Comparison of ENCODE assay signal across 14 cellular contexts in genomic region chr7:24917510-24918239, GRCh38.
DNase-seq lines count a peak whose midpoint lies in the region; ATAC-seq, FAIRE-seq and TF ChIP-seq lines count a peak whose summit lies in the region.
"Had no signal": no experiment of that assay in that cellular context is flagged by ENCODE, and none has a peak within 500 bp of the region (broad histone marks: within the 10 kb centered on the region; RNA-seq: fewer than 3 reads in every experiment).

No MANE protein-coding gene starts in this region.

- peaks cover 31% of the 10 kb centered on the region for H3K36me3 Mint-ChIP-seq in activated naive CD8-positive, alpha-beta T cell treated with anti-CD3 and anti-CD28 coated beads, Interleukin-2, amount 50 U/mL, for 24 hours (ENCODE audit: low read depth)
- H3K36me3 Mint-ChIP-seq in activated naive CD8-positive, alpha-beta T cell treated with anti-CD3 and anti-CD28 coated beads for 36 hours, result peaks cover 25% of the 10 kb centered on the region

- H3K9me3 Mint-ChIP-seq in activated naive CD8-positive, alpha-beta T cell treated with anti-CD3 and anti-CD28 coated beads, Interleukin-2, amount 50 U/mL, for 24 hours, result no peaks in the 10 kb centered on the region
- no peaks in the 10 kb centered on the region for H3K9me3 Mint-ChIP-seq in activated naive CD8-positive, alpha-beta T cell treated with anti-CD3 and anti-CD28 coated beads for 36 hours

- H3K27ac Mint-ChIP-seq in activated naive CD8-positive, alpha-beta T cell treated with anti-CD3 and anti-CD28 coated beads, Interleukin-2, amount 50 U/mL, for 24 hours, result peak overlapping the region; percentile 84
- no peak overlapping the region for H3K27ac Mint-ChIP-seq in activated naive CD8-positive, alpha-beta T cell treated with anti-CD3 and anti-CD28 coated beads for 36 hours

- intact Hi-C loops in body of pancreas (cut with DNase I) (no loop called here), uterus (cut with DNase I; ENCODE audit: low total_unique reads) (no loop called here), HepG2 (cut with micrococcal nuclease; ENCODE audit: unreplicated experiment) (no loop called here)

- no peaks in the 10 kb centered on the region for H4K20me1 ChIP-seq in HepG2 (ENCODE audit: insufficient read depth, low read length)

- no TSS peak for BruUV-seq in HepG2 (replicated peaks; lab: Mats Ljungman, UMichigan)

- H3K27me3 ChIP-seq in body of pancreas (no peaks in the 10 kb centered on the region), uterus (no peaks in the 10 kb centered on the region), HepG2 (ENCODE audit: control insufficient read depth in 1 of 2, insufficient read depth in 2 of 2, low read length in 2 of 2) (no peaks in the 10 kb centered on the region)
- H3K27me3 ChIP-seq: ascending aorta, upper lobe of right lung had no signal

- H3K27ac ChIP-seq in body of pancreas, result no peak overlapping the region
- no peak overlapping the region for H3K27ac ChIP-seq in uterus
- no peak overlapping the region for H3K27ac ChIP-seq in HepG2 (ENCODE audit: extremely low read length, insufficient read depth, low read length)
- H3K27ac ChIP-seq: ascending aorta, upper lobe of right lung had no signal

- peaks cover 80% of the 10 kb centered on the region for H3K4me1 Mint-ChIP-seq in activated naive CD8-positive, alpha-beta T cell treated with anti-CD3 and anti-CD28 coated beads, Interleukin-2, amount 50 U/mL, for 24 hours
- H3K4me1 Mint-ChIP-seq in activated naive CD8-positive, alpha-beta T cell treated with anti-CD3 and anti-CD28 coated beads for 36 hours, result peaks cover 85% of the 10 kb centered on the region

- no peak for FAIRE-seq in HepG2 (lab: Jason Lieb, UNC)
- FAIRE-seq: kidney had no signal

- no peak overlapping the region for H2AFZ ChIP-seq in HepG2 (ENCODE audit: low read length)

- no peak for TF ChIP-seq RAD21 in HepG2 (CRISPR knock-in tag; IDR thresholded peaks at IDR 0.05)

- peaks cover 31% of the 10 kb centered on the region for H3K4me1 ChIP-seq in body of pancreas
- no peaks in the 10 kb centered on the region for H3K4me1 ChIP-seq in uterus
- peaks cover 22% of the 10 kb centered on the region for H3K4me1 ChIP-seq in HepG2 (ENCODE audit: insufficient read depth, low read length)
- H3K4me1 ChIP-seq: ascending aorta had no signal

- TF ChIP-seq CTCF in body of pancreas (IDR thresholded peaks at IDR 0.05), result no peak
- TF ChIP-seq CTCF in uterus (IDR thresholded peaks at IDR 0.05), result no peak
- no peak for TF ChIP-seq CTCF in HepG2 (CRISPR knock-in tag; IDR thresholded peaks at IDR 0.05)

- POLR2A ChIA-PET in HepG2 (lab: Yijun Ruan, JAX), result no interaction called here

- ATAC-seq in activated naive CD8-positive, alpha-beta T cell treated with anti-CD3 and anti-CD28 coated beads, Interleukin-2, amount 50 U/mL, for 24 hours, result peak; percentile 67
- ATAC-seq in HG03066 (IDR thresholded peaks at IDR 0.05; ENCODE audit: low read depth, unreplicated experiment) (peak; percentile 52), body of pancreas (peak; percentile 21), HepG2 (no peak)
- ATAC-seq: upper lobe of right lung had no signal

- in situ Hi-C loops in HepG2 (cut with HindIII; ENCODE audit: extremely low pct_ligation_motif_present, low pct_unique_long_range_greater_than_20kb), result no loop called here

- no peaks in the 10 kb centered on the region for H3K27me3 Mint-ChIP-seq in activated naive CD8-positive, alpha-beta T cell treated with anti-CD3 and anti-CD28 coated beads, Interleukin-2, amount 50 U/mL, for 24 hours
- no peaks in the 10 kb centered on the region for H3K27me3 Mint-ChIP-seq in activated naive CD8-positive, alpha-beta T cell treated with anti-CD3 and anti-CD28 coated beads for 36 hours

- no peaks in the 10 kb centered on the region for H3K9me3 ChIP-seq in body of pancreas
- H3K9me3 ChIP-seq in uterus, result no peaks in the 10 kb centered on the region
- no peaks in the 10 kb centered on the region for H3K9me3 ChIP-seq in HepG2 (ENCODE audit: low read length)
- H3K9me3 ChIP-seq: ascending aorta, HAP-1, upper lobe of right lung had no signal

- CTCF ChIA-PET in HepG2 (lab: Yijun Ruan, JAX; ENCODE audit: low intra/inter-chr PET ratio, low total read pairs), result no interaction called here

- no peak for DNase-seq in activated naive CD8-positive, alpha-beta T cell treated with anti-CD3 and anti-CD28 coated beads, Interleukin-2, amount 50 U/mL, for 24 hours
- no peak for DNase-seq in activated naive CD8-positive, alpha-beta T cell treated with anti-CD3 and anti-CD28 coated beads for 36 hours
- no peak for DNase-seq in body of pancreas
- peak; percentile 57 for DNase-seq in stromal cell of bone marrow (ENCODE audit: low read depth)
- DNase-seq in uterus, result no peak
- no peak for DNase-seq in glomerular visceral epithelial cell (ENCODE audit: extremely low spot score)
- DNase-seq in HepG2 (ENCODE audit: low spot score), result no peak
- DNase-seq: kidney, NCI-H187, upper lobe of right lung had no signal

- H3K79me2 ChIP-seq in HepG2 (ENCODE audit: insufficient read depth, low read length), result peaks cover 76% of the 10 kb centered on the region

- no peak overlapping the region for H3K4me2 ChIP-seq in HepG2 (ENCODE audit: low read depth, low read length)
- H3K4me2 ChIP-seq: smooth muscle cell had no signal

- H3K4me3 Mint-ChIP-seq in activated naive CD8-positive, alpha-beta T cell treated with anti-CD3 and anti-CD28 coated beads, Interleukin-2, amount 50 U/mL, for 24 hours, result no peak overlapping the region
- no peak overlapping the region for H3K4me3 Mint-ChIP-seq in activated naive CD8-positive, alpha-beta T cell treated with anti-CD3 and anti-CD28 coated beads for 36 hours

- no peak overlapping the region for H3K4me3 ChIP-seq in body of pancreas
- H3K4me3 ChIP-seq in uterus, result no peak overlapping the region
- H3K4me3 ChIP-seq in HepG2 (replicated peaks in 1 of 3; ENCODE audit: insufficient read depth in 1 of 3, low read depth in 2 of 3, low read length in 3 of 3), result no peak overlapping the region
- H3K4me3 ChIP-seq: ascending aorta, HAP-1, smooth muscle cell, upper lobe of right lung had no signal

- H3K36me3 ChIP-seq in body of pancreas (replicated peaks in 1 of 2; ENCODE audit: insufficient read depth in 1 of 2, low read depth in 2 of 2) (no peaks in the 10 kb centered on the region), uterus (no peaks in the 10 kb centered on the region), HepG2 (replicated peaks in 1 of 2; ENCODE audit: control insufficient read depth in 1 of 2, insufficient read depth in 2 of 2, low read length in 2 of 2) (no peaks in the 10 kb centered on the region)
- H3K36me3 ChIP-seq: ascending aorta, HAP-1, upper lobe of right lung had no signal

- TF ChIP-seq EP300 in HepG2 (IDR thresholded peaks at IDR 0.05; ENCODE audit: low read depth in 2 of 2, low read length in 2 of 2) (no peak), HepG2 (CRISPR knock-in tag; IDR thresholded peaks at IDR 0.05; ENCODE audit: borderline replicate concordance) (no peak)

- TF ChIP-seq POLR2A in body of pancreas (IDR thresholded peaks at IDR 0.05), result no peak
- no peak for TF ChIP-seq POLR2A in uterus (IDR thresholded peaks at IDR 0.05)
- no peak for TF ChIP-seq POLR2A in HepG2 (IDR thresholded peaks at IDR 0.05; ENCODE audit: insufficient read depth in 1 of 2, low read depth in 2 of 2, low read length in 2 of 2)

- WGBS in body of pancreas, 2 donors, result 15 to 37% methylated on average over 3 of the region's 3 CpGs
- 100% methylated on average over 3 of the region's 3 CpGs for WGBS in HepG2 (ENCODE audit: low lambda C conversion rate)

- no peak overlapping the region for H3K9ac ChIP-seq in HepG2 (ENCODE audit: insufficient read depth, low read depth, low read length)

TF ChIP-seq in HepG2, 621 proteins besides CTCF, POLR2A, EP300 and RAD21 (continues in another document):
- TF ChIP-seq ZSCAN31 (CRISPR knock-in tag; IDR thresholded peaks at IDR 0.05; ENCODE audit: low read depth) (no peak), NCOA2 (CRISPR knock-in tag; IDR thresholded peaks at IDR 0.05) (no peak), IRX3 (CRISPR knock-in tag; IDR thresholded peaks at IDR 0.05; ENCODE audit: borderline replicate concordance, low read depth) (no peak), GPBP1L1 (CRISPR knock-in tag; IDR thresholded peaks at IDR 0.05) (no peak), MLLT10 (CRISPR knock-in tag; IDR thresholded peaks at IDR 0.05) (no peak), ZNF224 (CRISPR knock-in tag; IDR thresholded peaks at IDR 0.05) (no peak), DDIT3 (CRISPR knock-in tag; IDR thresholded peaks at IDR 0.05) (no peak), SMAD1 (CRISPR knock-in tag; IDR thresholded peaks at IDR 0.05; ENCODE audit: borderline replicate concordance, low read depth) (no peak), FOSL1 (CRISPR knock-in tag; IDR thresholded peaks at IDR 0.05; ENCODE audit: borderline replicate concordance) (no peak)
